Comparison of ENCODE assay signal across 8 cellular contexts in the genomic region with DNA sequence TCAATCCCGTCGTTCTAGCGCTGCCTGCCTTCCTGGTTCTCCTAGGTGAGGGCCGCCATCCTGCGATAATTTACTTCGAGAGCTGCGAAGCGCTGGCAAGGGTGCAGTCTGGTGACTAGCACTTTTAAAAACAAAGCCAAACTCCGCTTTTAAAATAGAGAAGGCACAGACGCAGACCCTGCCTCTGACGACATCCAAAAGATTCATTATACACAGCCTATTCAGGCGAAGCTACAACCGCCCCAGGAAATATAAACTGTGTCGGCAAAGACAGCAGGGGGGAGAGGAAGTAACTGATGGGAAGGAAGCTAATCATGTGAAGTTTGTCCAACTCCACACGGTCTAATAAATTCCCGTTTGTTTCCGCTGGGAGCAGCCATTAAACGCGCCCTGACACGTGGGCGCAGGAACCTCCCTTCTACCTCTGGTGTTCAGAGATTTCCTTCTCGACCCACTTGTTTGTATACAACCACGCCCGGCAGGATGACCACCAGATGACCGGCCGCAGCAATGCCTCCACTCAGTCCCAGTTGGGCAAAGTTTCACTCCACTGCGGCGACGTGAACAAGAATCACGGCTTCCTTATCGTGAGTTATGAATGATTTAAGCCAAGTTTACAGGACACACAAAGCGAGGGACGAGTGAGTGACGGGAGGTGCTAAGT. TPM values are rescaled to one million over a fixed set of nuclear protein-coding genes. Genes with fewer than 3 reads are reported as not detected.
A peak's percentile ranks its signal among the peaks of the same experiment; 100 is the strongest.
DNase-seq lines count a peak whose midpoint lies in the region; TF ChIP-seq lines count a peak whose summit lies in the region.

No MANE protein-coding gene starts in this region.

- H3K27me3 ChIP-seq in ectodermal cell (ENCODE audit: control insufficient read depth, insufficient read depth, low read length, poor library complexity, severe bottlenecking) (peaks cover 44% of the 10 kb centered on the region), tibial artery (no peaks in the 10 kb centered on the region)

- H3K9me3 ChIP-seq in HEK293 (ENCODE audit: control insufficient read depth, insufficient read depth, low read depth, low read length) (no peaks in the 10 kb centered on the region), ectodermal cell (ENCODE audit: control insufficient read depth, low read length) (no peaks in the 10 kb centered on the region), tibial artery (no peaks in the 10 kb centered on the region)

- H3K27ac ChIP-seq in HEK293 (ENCODE audit: extremely low read depth, low read depth, low read length) (peak overlapping the region; percentile 91), RWPE1 (peak overlapping the region; percentile 94), ectodermal cell (ENCODE audit: insufficient read depth, low read depth, low read length, poor library complexity, severe bottlenecking) (no peak overlapping the region), tibial artery (peak overlapping the region; percentile 96 to 98)

- POLR2A ChIA-PET in HEK293 (lab: Yijun Ruan, JAX) (interaction anchor here (0.6 to 2.9 kb wide), 9 partner anchors 10 to 147 kb away, joined by 3 to 20 read pairs (median 6); a partner anchor contains a TSS), RWPE1 (lab: Yijun Ruan, JAX; ENCODE audit: low non-redundant PET) (no interaction called here)

- H3K4me3 ChIP-seq in HEK293 (ENCODE audit: low read depth, low read length), result peak overlapping the region; percentile 62
- peak overlapping the region; percentile 75 for H3K4me3 ChIP-seq in ectodermal cell (ENCODE audit: insufficient read depth, low read depth, low read length)
- peak overlapping the region; percentile 82 for H3K4me3 ChIP-seq in lower leg skin (ENCODE audit: low read depth, poor library complexity, severe bottlenecking)
- peak overlapping the region; percentile 87 to 89 for H3K4me3 ChIP-seq in tibial artery

- WGBS in ectodermal cell, 2 experiments, result 1% methylated on average over 31 to 34 of the region's 34 CpGs
- 1% methylated on average over 34 of the region's 34 CpGs for WGBS in lower leg skin, 2 donors

- no peak for TF ChIP-seq POLR2A in lower leg skin (IDR thresholded peaks at IDR 0.05)

- CTCF ChIA-PET in HEK293 (lab: Yijun Ruan, JAX) (interaction anchor here (0.8 to 2.1 kb wide), 8 partner anchors 13 to 385 kb away, joined by 3 to 9 read pairs (median 4); a partner anchor contains a TSS), RWPE1 (lab: Yijun Ruan, JAX) (interaction anchor here (0.6 to 1.3 kb wide), 4 partner anchors 13 to 72 kb away, joined by 3 to 4 read pairs (median 3); no protein-coding TSS in a partner anchor)

- H3K4me1 ChIP-seq in HEK293 (ENCODE audit: control insufficient read depth, insufficient read depth, low read length), result peaks cover 34% of the 10 kb centered on the region
- peaks cover 7% of the 10 kb centered on the region for H3K4me1 ChIP-seq in ectodermal cell (ENCODE audit: control insufficient read depth, insufficient read depth, low read length)
- peaks cover 0 to 55% (median 19%) of the 10 kb centered on the region in 4 donors for H3K4me1 ChIP-seq in tibial artery

- H3K36me3 ChIP-seq in HEK293 (ENCODE audit: control insufficient read depth in 2 of 2, insufficient read depth in 1 of 2, low read length in 2 of 2) (no peaks in the 10 kb centered on the region), ectodermal cell (ENCODE audit: control insufficient read depth, insufficient read depth, low read length) (no peaks in the 10 kb centered on the region), tibial artery (no peaks in the 10 kb centered on the region)

- DNase-seq in C1 segment of cervical spinal cord (lab: John Stamatoyannopoulos, UW) (peak in 9 of 14 donors; percentile 16 to 56 (median 38)), RWPE1 (ENCODE audit: low spot score) (peak; percentile 75), lower leg skin (ENCODE audit: low spot score in 2 of 2) (peak; percentile 70 to 94), tibial artery (peak; percentile 72 to 80), cerebellar nuclear complex (lab: John Stamatoyannopoulos, UW) (no peak), NOMO-1 treated with DMSO at 0.1 percent for 48 hours (lab: John Stamatoyannopoulos, UW; ENCODE audit: unreplicated experiment) (no peak)

- TF ChIP-seq CTCF in HEK293 (tag by site-specific recombination; IDR thresholded peaks at IDR 0.05) (no peak), RWPE1 (conservative IDR thresholded peaks at IDR 0.05; ENCODE audit: low read depth) (no peak), lower leg skin (IDR thresholded peaks at IDR 0.05) (no peak), tibial artery (IDR thresholded peaks at IDR 0.05) (no peak)

- intact Hi-C loops in lower leg skin (cut with DNase I; ENCODE audit: low total_unique reads), result no loop called here
- intact Hi-C loops in tibial artery (cut with DNase I; ENCODE audit: low total_unique reads), result loop anchor here (10.0 kb wide), 2 partner anchors 147 to 297 kb away; a partner anchor contains a TSS

TF ChIP-seq in HEK293, 187 proteins besides CTCF, POLR2A, EP300 and RAD21 (continues in another document):
- TF ChIP-seq, protein P1, sequence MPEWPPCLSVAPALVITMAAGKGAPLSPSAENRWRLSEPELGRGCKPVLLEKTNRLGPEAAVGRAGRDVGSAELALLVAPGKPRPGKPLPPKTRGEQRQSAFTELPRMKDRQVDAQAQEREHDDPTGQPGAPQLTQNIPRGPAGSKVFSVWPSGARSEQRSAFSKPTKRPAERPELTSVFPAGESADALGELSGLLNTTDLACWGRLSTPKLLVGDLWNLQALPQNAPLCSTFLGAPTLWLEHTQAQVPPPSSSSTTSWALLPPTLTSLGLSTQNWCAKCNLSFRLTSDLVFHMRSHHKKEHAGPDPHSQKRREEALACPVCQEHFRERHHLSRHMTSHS (tag by site-specific recombination; IDR thresholded peaks at IDR 0.05), result peak; percentile 77; the same call in 1 of the 2 replicates
- TF ChIP-seq TRIM28 (IDR thresholded peaks at IDR 0.05; ENCODE audit: borderline replicate concordance, low read length) (peak; percentile 90), ZFP41 (tag by site-specific recombination; IDR thresholded peaks at IDR 0.05; ENCODE audit: borderline replicate concordance) (no peak), ZNF221 (tag by site-specific recombination; IDR thresholded peaks at IDR 0.05; ENCODE audit: borderline replicate concordance) (no peak), SP7 (tag by site-specific recombination; IDR thresholded peaks at IDR 0.05) (peak; percentile 96), SP3 (tag by site-specific recombination; IDR thresholded peaks at IDR 0.05) (peak; percentile 31), ZNF658 (tag by site-specific recombination; IDR thresholded peaks at IDR 0.05) (no peak), ZNF549 (tag by site-specific recombination; IDR thresholded peaks at IDR 0.05) (peak; percentile 91), ZBTB48 (tag by site-specific recombination; IDR thresholded peaks at IDR 0.05) (no peak)
- TF ChIP-seq, protein P2, sequence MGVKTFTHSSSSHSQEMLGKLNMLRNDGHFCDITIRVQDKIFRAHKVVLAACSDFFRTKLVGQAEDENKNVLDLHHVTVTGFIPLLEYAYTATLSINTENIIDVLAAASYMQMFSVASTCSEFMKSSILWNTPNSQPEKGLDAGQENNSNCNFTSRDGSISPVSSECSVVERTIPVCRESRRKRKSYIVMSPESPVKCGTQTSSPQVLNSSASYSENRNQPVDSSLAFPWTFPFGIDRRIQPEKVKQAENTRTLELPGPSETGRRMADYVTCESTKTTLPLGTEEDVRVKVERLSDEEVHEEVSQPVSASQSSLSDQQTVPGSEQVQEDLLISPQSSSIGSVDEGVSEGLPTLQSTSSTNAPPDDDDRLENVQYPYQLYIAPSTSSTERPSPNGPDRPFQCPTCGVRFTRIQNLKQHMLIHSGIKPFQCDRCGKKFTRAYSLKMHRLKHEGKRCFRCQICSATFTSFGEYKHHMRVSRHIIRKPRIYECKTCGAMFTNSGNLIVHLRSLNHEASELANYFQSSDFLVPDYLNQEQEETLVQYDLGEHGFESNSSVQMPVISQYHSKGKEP (tag by site-specific recombination; IDR thresholded peaks at IDR 0.05), result peak; percentile 67
- TF ChIP-seq, protein P3, sequence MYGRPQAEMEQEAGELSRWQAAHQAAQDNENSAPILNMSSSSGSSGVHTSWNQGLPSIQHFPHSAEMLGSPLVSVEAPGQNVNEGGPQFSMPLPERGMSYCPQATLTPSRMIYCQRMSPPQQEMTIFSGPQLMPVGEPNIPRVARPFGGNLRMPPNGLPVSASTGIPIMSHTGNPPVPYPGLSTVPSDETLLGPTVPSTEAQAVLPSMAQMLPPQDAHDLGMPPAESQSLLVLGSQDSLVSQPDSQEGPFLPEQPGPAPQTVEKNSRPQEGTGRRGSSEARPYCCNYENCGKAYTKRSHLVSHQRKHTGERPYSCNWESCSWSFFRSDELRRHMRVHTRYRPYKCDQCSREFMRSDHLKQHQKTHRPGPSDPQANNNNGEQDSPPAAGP (tag by site-specific recombination; IDR thresholded peaks at IDR 0.05), result peak; percentile 98
- TF ChIP-seq, protein P4, sequence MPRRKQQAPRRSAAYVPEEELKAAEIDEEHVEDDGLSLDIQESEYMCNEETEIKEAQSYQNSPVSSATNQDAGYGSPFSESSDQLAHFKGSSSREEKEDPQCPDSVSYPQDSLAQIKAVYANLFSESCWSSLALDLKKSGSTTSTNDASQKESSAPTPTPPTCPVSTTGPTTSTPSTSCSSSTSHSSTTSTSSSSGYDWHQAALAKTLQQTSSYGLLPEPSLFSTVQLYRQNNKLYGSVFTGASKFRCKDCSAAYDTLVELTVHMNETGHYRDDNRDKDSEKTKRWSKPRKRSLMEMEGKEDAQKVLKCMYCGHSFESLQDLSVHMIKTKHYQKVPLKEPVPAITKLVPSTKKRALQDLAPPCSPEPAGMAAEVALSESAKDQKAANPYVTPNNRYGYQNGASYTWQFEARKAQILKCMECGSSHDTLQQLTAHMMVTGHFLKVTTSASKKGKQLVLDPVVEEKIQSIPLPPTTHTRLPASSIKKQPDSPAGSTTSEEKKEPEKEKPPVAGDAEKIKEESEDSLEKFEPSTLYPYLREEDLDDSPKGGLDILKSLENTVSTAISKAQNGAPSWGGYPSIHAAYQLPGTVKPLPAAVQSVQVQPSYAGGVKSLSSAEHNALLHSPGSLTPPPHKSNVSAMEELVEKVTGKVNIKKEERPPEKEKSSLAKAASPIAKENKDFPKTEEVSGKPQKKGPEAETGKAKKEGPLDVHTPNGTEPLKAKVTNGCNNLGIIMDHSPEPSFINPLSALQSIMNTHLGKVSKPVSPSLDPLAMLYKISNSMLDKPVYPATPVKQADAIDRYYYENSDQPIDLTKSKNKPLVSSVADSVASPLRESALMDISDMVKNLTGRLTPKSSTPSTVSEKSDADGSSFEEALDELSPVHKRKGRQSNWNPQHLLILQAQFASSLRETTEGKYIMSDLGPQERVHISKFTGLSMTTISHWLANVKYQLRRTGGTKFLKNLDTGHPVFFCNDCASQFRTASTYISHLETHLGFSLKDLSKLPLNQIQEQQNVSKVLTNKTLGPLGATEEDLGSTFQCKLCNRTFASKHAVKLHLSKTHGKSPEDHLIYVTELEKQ (tag by site-specific recombination; IDR thresholded peaks at IDR 0.05; ENCODE audit: borderline replicate concordance), result peak; percentile 68; the same call in 1 of the 2 replicates

RNA-seq across cellular contexts. Expression of a gene that starts 1.3 kb away (rescaled TPM):
- 35.4 TPM for polyA plus RNA-seq in ectodermal cell (2013, experiment 1 of 4)
- 38.7 TPM for polyA plus RNA-seq in ectodermal cell (2013, experiment 2 of 4)
- polyA plus RNA-seq in ectodermal cell (2013, experiment 3 of 4), result 29.1 TPM
- polyA plus RNA-seq in ectodermal cell (2013, experiment 4 of 4), result 31.8 TPM
- total RNA-seq in lower leg skin, result 100 to 1,000 TPM in 2 of 4 donors, 10 to 100 TPM in 2; 89.7 to 113 (median 99.2) TPM

Comparison
In these comparisons a context has a peak if more than half of its experiments do, and no peak if none do; other contexts are left out.
1. DNase-seq: peak in C1 segment of cervical spinal cord (9 of 14), RWPE1 (single experiment), lower leg skin (2 of 2) and tibial artery (2 of 2); none in cerebellar nuclear complex (0 of 2) and NOMO-1 treated with DMSO at 0.1 percent for 48 hours (single experiment).
2. Peak in every context shown above with its lines, with median percentiles within 50 percentile points of each other: H3K4me3 ChIP-seq.